ENCODE assay signal across 1 cellular context in genomic region chr1:58815069-58815679, GRCh38.
A peak's percentile ranks its signal among the peaks of the same experiment; 100 is the strongest.
TF ChIP-seq lines count a peak whose summit lies in the region.

No MANE protein-coding gene starts in this region.

TF ChIP-seq in K562, 482 proteins besides CTCF, POLR2A, EP300 and RAD21 (continued from another document and continues in another):
- no peak for TF ChIP-seq TOE1 (IDR thresholded peaks at IDR 0.05; ENCODE audit: borderline replicate concordance)
- TF ChIP-seq TOE1 (CRISPR knock-in tag; IDR thresholded peaks at IDR 0.05; ENCODE audit: borderline replicate concordance, low read depth) = no peak
- TF ChIP-seq DPF2 (IDR thresholded peaks at IDR 0.05) = peak; percentile 78
- no peak for TF ChIP-seq ZNF311 (CRISPR knock-in tag; IDR thresholded peaks at IDR 0.05)
- TF ChIP-seq POLR2AphosphoS5 (IDR thresholded peaks at IDR 0.05; ENCODE audit: control insufficient read depth, insufficient read depth, low read depth, low read length) = peak; percentile 35; the same call in 1 of the 2 replicates
- TF ChIP-seq HBP1 (CRISPR knock-in tag; IDR thresholded peaks at IDR 0.05) = no peak
- no peak for TF ChIP-seq CLOCK (CRISPR knock-in tag; IDR thresholded peaks at IDR 0.05; ENCODE audit: borderline replicate concordance)
- TF ChIP-seq BHLHE40 (IDR thresholded peaks at IDR 0.05; ENCODE audit: low read length) = peak; percentile 39; the same call in 1 of the 2 replicates
- peak; percentile 23 for TF ChIP-seq RBBP5 (IDR thresholded peaks at IDR 0.05; ENCODE audit: borderline replicate concordance, insufficient read depth, low read length, poor library complexity, severe bottlenecking)
- peak; percentile 29; the same call in 1 of the 2 replicates for TF ChIP-seq MBD2 (IDR thresholded peaks at IDR 0.05; ENCODE audit: borderline replicate concordance, low read depth)
- peak; percentile 44; the same call in 1 of the 2 replicates for TF ChIP-seq MTA1 (IDR thresholded peaks at IDR 0.05; ENCODE audit: borderline replicate concordance)
- peak in 1 of 2 experiments; percentile 46; a peak in 1 of 4 replicates for TF ChIP-seq HDAC1 (IDR thresholded peaks at IDR 0.05)
- no peak for TF ChIP-seq RFX5 (IDR thresholded peaks at IDR 0.05; ENCODE audit: low read depth, low read length)
- TF ChIP-seq TEAD1 (CRISPR knock-in tag; IDR thresholded peaks at IDR 0.05) = peak in 1 of 2 experiments; percentile 12; a peak in 1 of 4 replicates
- TF ChIP-seq FOXK2 (conservative IDR thresholded peaks at IDR 0.05 in 1 of 2, IDR thresholded peaks at IDR 0.05 in 1 of 2; ENCODE audit: low read depth in 2 of 2) = peak; percentile 79 to 81
- TF ChIP-seq USF1 (CRISPR knock-in tag; IDR thresholded peaks at IDR 0.05) = no peak
- peak; percentile 34 for TF ChIP-seq MGA (IDR thresholded peaks at IDR 0.05)
- TF ChIP-seq CXXC5 (CRISPR knock-in tag; IDR thresholded peaks at IDR 0.05) = peak; percentile 99
- TF ChIP-seq HMGN3 (IDR thresholded peaks at IDR 0.05; ENCODE audit: borderline replicate concordance, extremely low read depth, insufficient read length, low read depth, low read length) = peak; percentile 99
- 0 out of 2 replicates have a peak, but pooled peaks have one; percentile 31 for TF ChIP-seq ARID4B (CRISPR knock-in tag; IDR thresholded peaks at IDR 0.05)
- no peak for TF ChIP-seq ZNF12 (CRISPR knock-in tag; IDR thresholded peaks at IDR 0.05)
- 0 out of 2 replicates have a peak, but pooled peaks have one; percentile 53 for TF ChIP-seq ZNF592 (IDR thresholded peaks at IDR 0.05)
- 0 out of 2 replicates have a peak, but pooled peaks have one; percentile 46 for TF ChIP-seq ZBED1 (IDR thresholded peaks at IDR 0.05)
- TF ChIP-seq TAL1 (IDR thresholded peaks at IDR 0.05) = no peak
- no peak for TF ChIP-seq FUS (optimal IDR thresholded peaks at IDR 0.05; ENCODE audit: low read depth, low read length)
- TF ChIP-seq SAP30 (IDR thresholded peaks at IDR 0.05; ENCODE audit: borderline replicate concordance, insufficient read depth, low read depth, low read length, poor library complexity, severe bottlenecking) = no peak
- peak; percentile 78 for TF ChIP-seq LEF1 (IDR thresholded peaks at IDR 0.05)
- no peak; the same call in 1 of the 2 replicates for TF ChIP-seq MAFK (IDR thresholded peaks at IDR 0.05; ENCODE audit: low read length)
- TF ChIP-seq FIP1L1 (IDR thresholded peaks at IDR 0.05; ENCODE audit: low read depth, low read length, poor library complexity, severe bottlenecking) = peak; percentile 64
